ENCODE assay signal across 25 cellular contexts in genomic region chr18:11514267-11514666, GRCh38.
"Had no signal": no experiment of that assay in that cellular context is flagged by ENCODE, and none has a peak within 500 bp of the region (broad histone marks: within the 10 kb centered on the region; RNA-seq: fewer than 3 reads in every experiment).

No MANE protein-coding gene starts in this region.

- H3K27ac ChIP-seq: heart right ventricle, left lung, lower lobe of right lung, neural progenitor cell, pancreas, spleen, tibial artery, upper lobe of left lung, uterus had no signal

- H3K36me3 ChIP-seq: gastrocnemius medialis, heart right ventricle, left lung, lower lobe of right lung, neural progenitor cell, pancreas, spleen, tibial artery, upper lobe of left lung, uterus had no signal

- H2AFZ ChIP-seq: neural progenitor cell had no signal

- H3K36me3 Mint-ChIP-seq: memory B cell; natural killer cell treated with Interleukin-12 subunit alpha and Interleukin-12 subunit beta and Interleukin-15 and Interleukin-18, amount 100 ng/mL, for 72 hours; neural progenitor cell; stimulated activated memory B cell treated with anti-CD40 and anti-IgM and Interleukin-4, amounts not matched to agents 10 μg/mL and 1 μg/mL and 100 μg/mL, for 72 hours had no signal

- H3K4me2 ChIP-seq: neural progenitor cell had no signal

- H3K9me3 Mint-ChIP-seq: dendritic cell treated with granulocyte-macrophage colony-stimulating factor and Interleukin-4, amounts not matched to agents 40 ng/mL and 50 ng/mL, for 4 days; natural killer cell treated with Interleukin-12 subunit alpha and Interleukin-12 subunit beta and Interleukin-15 and Interleukin-18, amount 100 ng/mL, for 72 hours; neural progenitor cell; stimulated activated memory B cell treated with anti-CD40 and anti-IgM and Interleukin-4, amounts not matched to agents 10 μg/mL and 1 μg/mL and 100 μg/mL, for 72 hours; stimulated activated naive CD8-positive, alpha-beta T cell treated with anti-CD3 and anti-CD28 coated beads, Interleukin-15, Interleukin-2, amounts not matched to agents 100 ng/mL and 50 ng/mL, for 24 hours had no signal

- H3K9me3 ChIP-seq: gastrocnemius medialis, heart right ventricle, left lung, lower lobe of right lung, pancreas, spleen, tibial artery, upper lobe of left lung, uterus had no signal

- H3K27ac Mint-ChIP-seq: dendritic cell treated with granulocyte-macrophage colony-stimulating factor and Interleukin-4, amounts not matched to agents 40 ng/mL and 50 ng/mL, for 4 days; memory B cell; natural killer cell treated with Interleukin-12 subunit alpha and Interleukin-12 subunit beta and Interleukin-15 and Interleukin-18, amount 100 ng/mL, for 72 hours; neural progenitor cell; progenitor cell of endocrine pancreas; stimulated activated memory B cell treated with anti-CD40 and anti-IgM and Interleukin-4, amounts not matched to agents 10 μg/mL and 1 μg/mL and 100 μg/mL, for 72 hours; stimulated activated naive CD8-positive, alpha-beta T cell treated with anti-CD3 and anti-CD28 coated beads, Interleukin-15, Interleukin-2, amounts not matched to agents 100 ng/mL and 50 ng/mL, for 24 hours had no signal

- H3K4me1 ChIP-seq: heart right ventricle, left lung, lower lobe of right lung, pancreas, spleen, tibial artery, upper lobe of left lung, uterus had no signal

- H3K9ac ChIP-seq: neural progenitor cell had no signal

- H3K27me3 ChIP-seq: gastrocnemius medialis, heart right ventricle, left lung, pancreas, spleen, tibial artery, upper lobe of left lung, uterus had no signal

- ATAC-seq: gastrocnemius medialis; heart right ventricle; left lung; lower lobe of right lung; natural killer cell treated with Interleukin-12 subunit alpha and Interleukin-12 subunit beta and Interleukin-15 and Interleukin-18, amount 100 ng/mL, for 72 hours; pancreas; sciatic nerve; stimulated activated memory B cell treated with anti-CD40 and anti-IgM and Interleukin-4, amounts not matched to agents 10 μg/mL and 1 μg/mL and 100 μg/mL, for 72 hours had no signal

- H3K27me3 Mint-ChIP-seq: dendritic cell treated with granulocyte-macrophage colony-stimulating factor and Interleukin-4, amounts not matched to agents 40 ng/mL and 50 ng/mL, for 4 days; stimulated activated memory B cell treated with anti-CD40 and anti-IgM and Interleukin-4, amounts not matched to agents 10 μg/mL and 1 μg/mL and 100 μg/mL, for 72 hours; stimulated activated naive CD8-positive, alpha-beta T cell treated with anti-CD3 and anti-CD28 coated beads, Interleukin-15, Interleukin-2, amounts not matched to agents 100 ng/mL and 50 ng/mL, for 24 hours had no signal

- DNase-seq: erythroblast; gastrocnemius medialis; heart right ventricle; hypothalamus; kidney glomerular epithelial cell; left lung; lower lobe of right lung; midbrain; nucleus accumbens; pancreas; spleen; stimulated activated CD4-positive, alpha-beta T cell treated with anti-CD3 and anti-CD28 coated beads, Interleukin-15, amount 100 ng/mL, for 24 hours; stimulated activated CD4-positive, alpha-beta T cell treated with anti-CD3 and anti-CD28 coated beads, Interleukin-1b, Interleukin-23, amount 100 ng/mL, for 48 hours; stimulated activated CD4-positive, alpha-beta T cell treated with anti-CD3 and anti-CD28 coated beads, Interleukin-4, amount 100 ng/mL, for 24 hours; tibial artery; upper lobe of left lung; uterus had no signal

- H3K4me3 Mint-ChIP-seq: dendritic cell treated with granulocyte-macrophage colony-stimulating factor and Interleukin-4, amounts not matched to agents 40 ng/mL and 50 ng/mL, for 4 days; memory B cell; natural killer cell treated with Interleukin-12 subunit alpha and Interleukin-12 subunit beta and Interleukin-15 and Interleukin-18, amount 100 ng/mL, for 72 hours; neural progenitor cell; stimulated activated memory B cell treated with anti-CD40 and anti-IgM and Interleukin-4, amounts not matched to agents 10 μg/mL and 1 μg/mL and 100 μg/mL, for 72 hours; stimulated activated naive CD8-positive, alpha-beta T cell treated with anti-CD3 and anti-CD28 coated beads, Interleukin-15, Interleukin-2, amounts not matched to agents 100 ng/mL and 50 ng/mL, for 24 hours had no signal

- H3K4me3 ChIP-seq: gastrocnemius medialis, heart right ventricle, left lung, lower lobe of right lung, neural progenitor cell, pancreas, spleen, tibial artery, upper lobe of left lung, uterus had no signal
